Comparison of ENCODE assay signal across 8 cellular contexts in genomic region chr17:81926451-81927144, GRCh38. TPM values are rescaled to one million over a fixed set of nuclear protein-coding genes. Genes with fewer than 3 reads are reported as not detected.
A peak's percentile ranks its signal among the peaks of the same experiment; 100 is the strongest.
DNase-seq lines count a peak whose midpoint lies in the region; ATAC-seq and TF ChIP-seq lines count a peak whose summit lies in the region.

No MANE protein-coding gene starts in this region.

- H3K4me1 ChIP-seq in parathyroid adenoma (peaks cover 24% of the 10 kb centered on the region), urinary bladder (ENCODE audit: insufficient read depth) (no peaks in the 10 kb centered on the region)

- peak overlapping the region; percentile 16 for H2AFZ ChIP-seq in parathyroid adenoma

- H3K4me3 Mint-ChIP-seq in activated naive CD8-positive, alpha-beta T cell treated with anti-CD3 and anti-CD28 coated beads, Interleukin-2, amount 10 ng/mL, durations not matched to agents 7 days and 5 days, result peak overlapping the region; percentile 91

- H3K79me2 ChIP-seq in parathyroid adenoma, result peaks cover 15% of the 10 kb centered on the region

- no peaks in the 10 kb centered on the region for H3K36me3 Mint-ChIP-seq in activated naive CD8-positive, alpha-beta T cell treated with anti-CD3 and anti-CD28 coated beads, Interleukin-2, amount 10 ng/mL, durations not matched to agents 7 days and 5 days

- peak overlapping the region; percentile 98 for H3K4me2 ChIP-seq in parathyroid adenoma (ENCODE audit: low read length)

- no peaks in the 10 kb centered on the region for H3K9me3 Mint-ChIP-seq in activated naive CD8-positive, alpha-beta T cell treated with anti-CD3 and anti-CD28 coated beads, Interleukin-2, amount 10 ng/mL, durations not matched to agents 7 days and 5 days

- H3K9me3 ChIP-seq in SK-N-MC (ENCODE audit: low read depth, low read length) (no peaks in the 10 kb centered on the region), parathyroid adenoma (ENCODE audit: control insufficient read depth, low read length) (no peaks in the 10 kb centered on the region)

- peak; percentile 13 for ATAC-seq in GM18505 (IDR thresholded peaks at IDR 0.05; ENCODE audit: unreplicated experiment)
- peak; percentile 20 for ATAC-seq in HG03565 (IDR thresholded peaks at IDR 0.05; ENCODE audit: unreplicated experiment)
- ATAC-seq in activated naive CD8-positive, alpha-beta T cell treated with anti-CD3 and anti-CD28 coated beads, Interleukin-2, amount 10 ng/mL, durations not matched to agents 7 days and 5 days (ENCODE audit: low read depth), result peak; percentile 38

- DNase-seq in A172 (ENCODE audit: low spot score), result peak; percentile 90
- DNase-seq in SK-N-MC (ENCODE audit: low read depth, low spot score), result no peak
- DNase-seq in activated naive CD8-positive, alpha-beta T cell treated with anti-CD3 and anti-CD28 coated beads, Interleukin-2, amount 10 ng/mL, durations not matched to agents 7 days and 5 days, result peak; percentile 62
- peak in 33 of 42 donors; percentile 20 to 77 (median 54) for DNase-seq in head of caudate nucleus

- no peak for TF ChIP-seq POLR2A in GM18505 (IDR thresholded peaks at IDR 0.05; ENCODE audit: borderline replicate concordance, extremely low read depth, insufficient read depth, insufficient read length)

- intact Hi-C loops in head of caudate nucleus (cut with DNase I), result no loop called here

- POLR2A ChIA-PET in activated naive CD8-positive, alpha-beta T cell treated with anti-CD3 and anti-CD28 coated beads, Interleukin-2, amount 10 ng/mL, durations not matched to agents 7 days and 5 days (lab: Charles Lee), result interaction anchor here (0.5 to 3.7 kb wide), 14 partner anchors 9 to 111 kb away, joined by 3 to 20 read pairs (median 5); partner anchors contain the start of genes ALYREF, ANAPC11, ARHGDIA and DCXR

- H3K4me3 ChIP-seq in SK-N-MC, result peak overlapping the region; percentile 90
- peak overlapping the region; percentile 85 for H3K4me3 ChIP-seq in parathyroid adenoma (ENCODE audit: low read depth, low read length)
- H3K4me3 ChIP-seq in urinary bladder (ENCODE audit: low read depth, low read length), result peak overlapping the region; percentile 93

- peaks cover 15% of the 10 kb centered on the region for H3K4me1 Mint-ChIP-seq in activated naive CD8-positive, alpha-beta T cell treated with anti-CD3 and anti-CD28 coated beads, Interleukin-2, amount 10 ng/mL, durations not matched to agents 7 days and 5 days

- peak overlapping the region; percentile 82 for H3K27ac ChIP-seq in SK-N-MC
- peak overlapping the region; percentile 86 for H3K27ac ChIP-seq in parathyroid adenoma
- peak overlapping the region; percentile 83 for H3K27ac ChIP-seq in urinary bladder (ENCODE audit: low read depth)

- H3K36me3 ChIP-seq in SK-N-MC (ENCODE audit: insufficient read depth, low read length) (peaks cover 6% of the 10 kb centered on the region; the same call in 1 of the 2 replicates), parathyroid adenoma (ENCODE audit: control insufficient read depth, insufficient read depth, low read length) (no peaks in the 10 kb centered on the region), urinary bladder (ENCODE audit: insufficient read depth) (no peaks in the 10 kb centered on the region)

- no peak for TF ChIP-seq CTCF in parathyroid adenoma (IDR thresholded peaks at IDR 0.05)

- H3K9ac ChIP-seq in SK-N-MC (ENCODE audit: insufficient read length), result peak overlapping the region; percentile 88
- H3K9ac ChIP-seq in parathyroid adenoma, result peak overlapping the region; percentile 87

- no peaks in the 10 kb centered on the region for H3K27me3 ChIP-seq in parathyroid adenoma (ENCODE audit: control insufficient read depth, insufficient read depth, low read length)

- peak overlapping the region; percentile 88 for H3K27ac Mint-ChIP-seq in activated naive CD8-positive, alpha-beta T cell treated with anti-CD3 and anti-CD28 coated beads, Interleukin-2, amount 10 ng/mL, durations not matched to agents 7 days and 5 days

- no peaks in the 10 kb centered on the region for H3K27me3 Mint-ChIP-seq in activated naive CD8-positive, alpha-beta T cell treated with anti-CD3 and anti-CD28 coated beads, Interleukin-2, amount 10 ng/mL, durations not matched to agents 7 days and 5 days

- under 1% methylated on average over 44 of the region's 44 CpGs for WGBS in urinary bladder

RNA-seq across cellular contexts. Expression of gene MAFG, which starts 0.9 kb away (rescaled TPM):
- 30.1 and 37.6 TPM in 2 replicates for total RNA-seq in A172 (2014; rRNA removed; shearing (Covaris generic))
- total RNA-seq in activated naive CD8-positive, alpha-beta T cell treated with anti-CD3 and anti-CD28 coated beads, Interleukin-2, amount 10 ng/mL, durations not matched to agents 7 days and 5 days, result 10 to 100 TPM; 18.3 to 20.4 TPM
- 7.6 TPM for total RNA-seq in urinary bladder
- 31.3 TPM for polyA plus RNA-seq in urinary bladder

RNA-seq across cellular contexts. Expression of gene SIRT7, which starts 8.6 kb away (rescaled TPM):
- 34.9 and 47.0 TPM in 2 replicates for total RNA-seq in A172 (2014; rRNA removed; shearing (Covaris generic))
- total RNA-seq in activated naive CD8-positive, alpha-beta T cell treated with anti-CD3 and anti-CD28 coated beads, Interleukin-2, amount 10 ng/mL, durations not matched to agents 7 days and 5 days, result 10 to 100 TPM; 64.8 to 65.2 TPM
- 3.9 TPM for total RNA-seq in urinary bladder
- polyA plus RNA-seq in urinary bladder, result 22.7 TPM

RNA-seq across cellular contexts. Expression of gene PYCR1, which starts 10.5 kb away (rescaled TPM):
- total RNA-seq in A172 (2014; rRNA removed; shearing (Covaris generic)), result 70.2 and 84.1 TPM in 2 replicates
- total RNA-seq in activated naive CD8-positive, alpha-beta T cell treated with anti-CD3 and anti-CD28 coated beads, Interleukin-2, amount 10 ng/mL, durations not matched to agents 7 days and 5 days, result 10 to 100 TPM; 12.1 to 17.8 TPM
- 57.2 TPM for total RNA-seq in urinary bladder
- 8.1 TPM for polyA plus RNA-seq in urinary bladder

RNA-seq across cellular contexts. Expression of gene PCYT2, which starts 15.4 kb away (rescaled TPM):
- total RNA-seq in A172 (2014; rRNA removed; shearing (Covaris generic)), result 93.8 and 108 TPM in 2 replicates
- total RNA-seq in activated naive CD8-positive, alpha-beta T cell treated with anti-CD3 and anti-CD28 coated beads, Interleukin-2, amount 10 ng/mL, durations not matched to agents 7 days and 5 days, result 10 to 100 TPM; 39.3 to 44.5 TPM
- total RNA-seq in urinary bladder, result 9.8 TPM
- polyA plus RNA-seq in urinary bladder, result 36.0 TPM

RNA-seq across cellular contexts. Expression of gene MYADML2, which starts 20.4 kb away (rescaled TPM):
- total RNA-seq in A172 (2014; rRNA removed; shearing (Covaris generic)), result not detected in 2 replicates
- not detected for total RNA-seq in activated naive CD8-positive, alpha-beta T cell treated with anti-CD3 and anti-CD28 coated beads, Interleukin-2, amount 10 ng/mL, durations not matched to agents 7 days and 5 days
- total RNA-seq in urinary bladder, result 0.42 TPM
- polyA plus RNA-seq in urinary bladder, result not detected
